Comparison of ENCODE assay signal across 8 cellular contexts in the genomic region with DNA sequence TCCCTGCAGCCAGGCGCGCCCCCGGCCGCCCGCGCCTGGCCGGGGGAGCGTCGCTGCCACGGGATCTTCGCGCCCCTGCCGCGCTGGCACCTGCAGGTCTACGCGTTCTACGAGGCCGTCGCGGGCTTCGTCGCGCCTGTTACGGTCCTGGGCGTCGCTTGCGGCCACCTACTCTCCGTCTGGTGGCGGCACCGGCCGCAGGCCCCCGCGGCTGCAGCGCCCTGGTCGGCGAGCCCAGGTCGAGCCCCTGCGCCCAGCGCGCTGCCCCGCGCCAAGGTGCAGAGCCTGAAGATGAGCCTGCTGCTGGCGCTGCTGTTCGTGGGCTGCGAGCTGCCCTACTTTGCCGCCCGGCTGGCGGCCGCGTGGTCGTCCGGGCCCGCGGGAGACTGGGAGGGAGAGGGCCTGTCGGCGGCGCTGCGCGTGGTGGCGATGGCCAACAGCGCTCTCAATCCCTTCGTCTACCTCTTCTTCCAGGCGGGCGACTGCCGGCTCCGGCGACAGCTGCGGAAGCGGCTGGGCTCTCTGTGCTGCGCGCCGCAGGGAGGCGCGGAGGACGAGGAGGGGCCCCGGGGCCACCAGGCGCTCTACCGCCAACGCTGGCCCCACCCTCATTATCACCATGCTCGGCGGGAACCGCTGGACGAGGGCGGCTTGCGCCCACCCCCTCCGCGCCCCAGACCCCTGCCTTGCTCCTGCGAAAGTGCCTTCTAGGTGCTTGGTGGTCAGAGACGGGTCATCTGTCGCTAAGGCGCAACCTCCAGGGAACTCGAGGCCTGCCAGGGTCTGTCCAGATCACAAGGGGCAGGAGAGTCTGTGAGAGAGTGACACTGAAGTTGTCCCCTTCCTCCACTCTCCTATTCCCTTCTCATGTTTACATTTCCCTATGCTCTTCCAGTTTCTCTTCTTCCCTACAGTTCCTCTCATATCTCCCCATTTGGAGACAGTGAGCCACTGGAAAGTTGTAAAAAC. TPM values are rescaled to one million over a fixed set of nuclear protein-coding genes. Genes with fewer than 3 reads are reported as not detected.
DNase-seq lines count a peak whose midpoint lies in the region; ATAC-seq and FAIRE-seq lines count a peak whose summit lies in the region.

No MANE protein-coding gene starts in this region.

- ATAC-seq in GM18873 (IDR thresholded peaks at IDR 0.05; ENCODE audit: low FRiP score, unreplicated experiment) (peak; percentile 33), HG03135 (IDR thresholded peaks at IDR 0.05; ENCODE audit: unreplicated experiment) (peak; percentile 35)
- peak; percentile 67 for ATAC-seq in activated naive CD8-positive, alpha-beta T cell treated with anti-CD3 and anti-CD28 coated beads, Interleukin-2, amount 10 ng/mL, durations not matched to agents 7 days and 5 days (ENCODE audit: low read depth)

- FAIRE-seq in small intestine (lab: Jason Lieb, UNC): no peak

- peak; percentile 29 for DNase-seq in AG08396 (ENCODE audit: low spot score)
- DNase-seq in SHP77 treated with DMSO at 0.1 percent for 48 hours (lab: John Stamatoyannopoulos, UW): peak; percentile 21
- peak; percentile 74 for DNase-seq in activated naive CD8-positive, alpha-beta T cell treated with anti-CD3 and anti-CD28 coated beads, Interleukin-2, amount 10 ng/mL, durations not matched to agents 7 days and 5 days
- no peak for DNase-seq in small intestine
- DNase-seq in DMS114 treated with DMSO at 0.1 percent for 48 hours (lab: John Stamatoyannopoulos, UW; ENCODE audit: unreplicated experiment): no peak

- 4 to 7% (median 6%) methylated on average over 50 to 92 of the region's 92 CpGs for WGBS in small intestine, 3 donors

- H3K27ac Mint-ChIP-seq in activated naive CD8-positive, alpha-beta T cell treated with anti-CD3 and anti-CD28 coated beads, Interleukin-2, amount 10 ng/mL, durations not matched to agents 7 days and 5 days: peak overlapping the region; percentile 76

- H3K27me3 ChIP-seq in iPS-15b (ENCODE audit: control insufficient read depth, insufficient read depth, low read length) (peaks cover 61% of the 10 kb centered on the region), small intestine (ENCODE audit: control insufficient read depth in 2 of 2, insufficient read depth in 2 of 2, low read length in 2 of 2) (no peaks in the 10 kb centered on the region)

- H3K4me1 ChIP-seq in iPS-15b (ENCODE audit: control insufficient read depth, insufficient read depth, low read length): peaks cover 5% of the 10 kb centered on the region
- peaks cover 0 to 2% of the 10 kb centered on the region in 2 donors for H3K4me1 ChIP-seq in small intestine (ENCODE audit: control insufficient read depth in 2 of 2, insufficient read depth in 1 of 2, low read depth in 1 of 2, low read length in 1 of 2)

- no peak overlapping the region for H3K9ac ChIP-seq in iPS-15b (ENCODE audit: low read depth, low read length)

- peak overlapping the region; percentile 64 for H3K4me3 ChIP-seq in iPS-15b (ENCODE audit: low read depth, low read length)
- peak overlapping the region; percentile 54 to 59 for H3K4me3 ChIP-seq in small intestine (ENCODE audit: low read depth in 1 of 2, low read length in 2 of 2)

- peaks cover 4% of the 10 kb centered on the region for H3K27me3 Mint-ChIP-seq in activated naive CD8-positive, alpha-beta T cell treated with anti-CD3 and anti-CD28 coated beads, Interleukin-2, amount 10 ng/mL, durations not matched to agents 7 days and 5 days

- H3K36me3 ChIP-seq in iPS-15b (ENCODE audit: control insufficient read depth, insufficient read depth, low read length) (no peaks in the 10 kb centered on the region), small intestine (ENCODE audit: control insufficient read depth in 2 of 2, insufficient read depth in 2 of 2, low read length in 2 of 2) (no peaks in the 10 kb centered on the region)

- peaks cover 35% of the 10 kb centered on the region for H3K4me1 Mint-ChIP-seq in activated naive CD8-positive, alpha-beta T cell treated with anti-CD3 and anti-CD28 coated beads, Interleukin-2, amount 10 ng/mL, durations not matched to agents 7 days and 5 days

- peak overlapping the region in 1 of 2 donors; percentile 5 for H3K27ac ChIP-seq in small intestine (ENCODE audit: low read depth in 1 of 2, low read length in 1 of 2)

- H3K36me3 Mint-ChIP-seq in activated naive CD8-positive, alpha-beta T cell treated with anti-CD3 and anti-CD28 coated beads, Interleukin-2, amount 10 ng/mL, durations not matched to agents 7 days and 5 days: peaks cover 11% of the 10 kb centered on the region

- POLR2A ChIA-PET in activated naive CD8-positive, alpha-beta T cell treated with anti-CD3 and anti-CD28 coated beads, Interleukin-2, amount 10 ng/mL, durations not matched to agents 7 days and 5 days (lab: Charles Lee): interaction anchor here (1.5 to 2.7 kb wide), 3 partner anchors 11 to 26 kb away, joined by 10 to 20 read pairs (median 17); a partner anchor contains a TSS

- H3K9me3 ChIP-seq in iPS-15b (ENCODE audit: control insufficient read depth, insufficient read depth, low read length) (no peaks in the 10 kb centered on the region), small intestine (ENCODE audit: control insufficient read depth, low read depth) (no peaks in the 10 kb centered on the region)

- peaks cover 3% of the 10 kb centered on the region for H3K9me3 Mint-ChIP-seq in activated naive CD8-positive, alpha-beta T cell treated with anti-CD3 and anti-CD28 coated beads, Interleukin-2, amount 10 ng/mL, durations not matched to agents 7 days and 5 days

- peak overlapping the region; percentile 77 for H3K4me3 Mint-ChIP-seq in activated naive CD8-positive, alpha-beta T cell treated with anti-CD3 and anti-CD28 coated beads, Interleukin-2, amount 10 ng/mL, durations not matched to agents 7 days and 5 days

RNA-seq across cellular contexts. Expression of a gene that starts 1.3 kb away (rescaled TPM):
- total RNA-seq in activated naive CD8-positive, alpha-beta T cell treated with anti-CD3 and anti-CD28 coated beads, Interleukin-2, amount 10 ng/mL, durations not matched to agents 7 days and 5 days: 1 to 10 TPM; 1.0 to 1.2 TPM
- under 1 TPM in 1 of 3 donors, not detected in 2; 0.15 TPM for polyA plus RNA-seq in small intestine

RNA-seq across cellular contexts. Expression of a gene that starts 25.4 kb away (rescaled TPM):
- total RNA-seq in activated naive CD8-positive, alpha-beta T cell treated with anti-CD3 and anti-CD28 coated beads, Interleukin-2, amount 10 ng/mL, durations not matched to agents 7 days and 5 days: 1 to 10 TPM; 4.2 to 5.0 TPM
- polyA plus RNA-seq in small intestine: 1 to 10 TPM in 1 of 3 donors, under 1 TPM in 1, not detected in 1; 0.27 to 1.4 TPM

Comparison
In these comparisons a context has a peak if more than half of its experiments do, and no peak if none do; other contexts are left out.
1. DNase-seq: peak in AG08396 (single experiment), SHP77 treated with DMSO at 0.1 percent for 48 hours (single experiment) and activated naive CD8-positive, alpha-beta T cell treated with anti-CD3 and anti-CD28 coated beads, Interleukin-2, amount 10 ng/mL, durations not matched to agents 7 days and 5 days (single experiment); none in small intestine (single experiment) and DMS114 treated with DMSO at 0.1 percent for 48 hours (single experiment).
2. Peak in every context shown above with its lines, with median percentiles within 50 percentile points of each other: ATAC-seq.